ENCODE assay signal across 35 cellular contexts in the genomic region with DNA sequence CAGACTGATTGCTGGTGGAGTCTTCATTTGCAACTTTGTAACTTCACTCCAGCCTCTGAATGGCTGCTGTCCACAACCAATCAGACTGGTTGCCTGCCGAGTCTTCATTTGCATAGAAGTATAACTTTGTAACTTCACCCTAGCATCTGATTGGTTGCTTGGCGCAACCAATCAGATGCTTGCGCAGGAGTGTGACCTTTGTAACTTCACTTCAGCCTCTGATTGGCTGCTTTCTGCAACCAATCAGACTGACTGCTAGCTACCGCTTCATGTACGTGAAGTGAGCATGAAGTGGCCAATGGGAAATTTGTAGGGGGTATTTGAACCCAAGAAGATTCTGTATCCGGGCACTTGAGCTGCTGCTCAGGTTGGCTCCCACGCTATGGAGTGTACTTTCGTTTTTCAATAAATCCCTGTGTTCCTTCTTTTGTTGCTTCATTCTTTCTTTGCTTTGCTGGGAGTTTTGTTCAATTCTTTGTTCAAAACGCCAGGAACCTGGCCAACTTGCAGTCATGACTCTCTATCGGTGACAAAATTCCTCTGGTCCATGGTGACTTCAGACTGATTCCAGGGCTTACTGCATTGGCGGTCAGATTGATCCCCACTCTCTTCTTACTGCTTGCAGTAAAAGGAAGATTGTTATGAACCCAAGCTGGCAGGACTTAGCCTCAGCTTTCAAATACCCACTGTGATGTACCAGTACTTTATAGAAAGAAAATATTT. TPM values are rescaled to one million over a fixed set of nuclear protein-coding genes. Genes with fewer than 3 reads are reported as not detected.
DNase-seq lines count a peak whose midpoint lies in the region; TF ChIP-seq lines count a peak whose summit lies in the region.
"Had no signal": no experiment of that assay in that cellular context is flagged by ENCODE, and none has a peak within 500 bp of the region (broad histone marks: within the 10 kb centered on the region; RNA-seq: fewer than 3 reads in every experiment).

No MANE protein-coding gene starts in this region.

- H3K79me2 ChIP-seq in ACC112 (ENCODE audit: control insufficient read depth, insufficient read depth, low read length, unreplicated experiment) = no peaks in the 10 kb centered on the region
- H3K79me2 ChIP-seq in trophoblast cell (ENCODE audit: control insufficient read depth, insufficient read depth, low read length, poor library complexity) = no peaks in the 10 kb centered on the region

- no peak overlapping the region for H3K23ac ChIP-seq in trophoblast cell (ENCODE audit: low read length)

- H2AFZ ChIP-seq in ACC112 (ENCODE audit: low read length, unreplicated experiment) (no peak overlapping the region), trophoblast cell (ENCODE audit: insufficient read depth, low read length, poor library complexity) (no peak overlapping the region)

- H3K9ac ChIP-seq in adipocyte (ENCODE audit: low read length) (no peak overlapping the region), trophoblast cell (ENCODE audit: low read length) (no peak overlapping the region)

- intact Hi-C loops in esophagus muscularis mucosa (cut with DNase I) = no loop called here

- no peak overlapping the region for H3K4ac ChIP-seq in trophoblast cell (ENCODE audit: low read depth, low read length)

- H3K14ac ChIP-seq in trophoblast cell (ENCODE audit: low read length) = no peak overlapping the region

- H3K9me3 ChIP-seq in adipocyte (ENCODE audit: control insufficient read depth, low read length) (no peaks in the 10 kb centered on the region), trophoblast cell (ENCODE audit: insufficient read depth, low read depth, low read length) (no peaks in the 10 kb centered on the region), esophagus muscularis mucosa (no peaks in the 10 kb centered on the region)
- H3K9me3 ChIP-seq: HAP-1, MG63, spleen, thyroid gland had no signal

- no peak for TF ChIP-seq CTCF in esophagus muscularis mucosa (IDR thresholded peaks at IDR 0.05)

- no peak overlapping the region for H2AK5ac ChIP-seq in trophoblast cell (ENCODE audit: low read length)

- no peak overlapping the region for H4K12ac ChIP-seq in trophoblast cell (ENCODE audit: low read depth, low read length)

- TF ChIP-seq POLR2A in esophagus muscularis mucosa (IDR thresholded peaks at IDR 0.05; ENCODE audit: low read depth) = no peak

- H4K91ac ChIP-seq in trophoblast cell (ENCODE audit: low read depth, low read length) = no peak overlapping the region

- H3K4me1 ChIP-seq in ACC112 (ENCODE audit: control insufficient read depth, insufficient read depth, low read length, unreplicated experiment) (no peaks in the 10 kb centered on the region), adipocyte (ENCODE audit: control insufficient read depth, insufficient read depth, low read length) (peaks cover 14% of the 10 kb centered on the region), trophoblast cell (ENCODE audit: control insufficient read depth in 1 of 2, insufficient read depth in 2 of 2, low read length in 2 of 2) (no peaks in the 10 kb centered on the region), esophagus muscularis mucosa (peaks cover 0 to 15% (median 12%) of the 10 kb centered on the region in 4 donors)
- H3K4me1 ChIP-seq: HAP-1, spleen, thyroid gland had no signal

- H3K27me3 ChIP-seq in ACC112 (ENCODE audit: insufficient read depth, low read length) (no peaks in the 10 kb centered on the region), adipocyte (replicated peaks; ENCODE audit: control insufficient read depth, insufficient read depth, low read length) (no peaks in the 10 kb centered on the region), trophoblast cell (ENCODE audit: insufficient read depth, low read length) (no peaks in the 10 kb centered on the region), esophagus muscularis mucosa (no peaks in the 10 kb centered on the region)
- H3K27me3 ChIP-seq: cardiac muscle cell, MG63, thyroid gland had no signal

- no peak for DNase-seq in adipocyte (ENCODE audit: low read depth)
- peak; percentile 9 for DNase-seq in iris pigment epithelial cell (ENCODE audit: low read depth)
- DNase-seq in pons (ENCODE audit: low spot score) = peak; percentile 12
- DNase-seq in trophoblast cell = no peak
- DNase-seq in activated CD4-positive, alpha-beta T cell treated with anti-CD3 and anti-CD28 coated beads for 4 hours = no peak
- DNase-seq in esophagus muscularis mucosa (ENCODE audit: extremely low spot score) = no peak
- DNase-seq in DMS79 (lab: John Stamatoyannopoulos, UW) = no peak
- DNase-seq: activated CD4-positive, alpha-beta T cell treated with anti-CD3 and anti-CD28 coated beads for 36 hours; activated T-cell treated with anti-CD3 and anti-CD28 coated beads for 4 hours; DMS153; effector memory CD4-positive, alpha-beta T cell; KBM-7; left ventricle myocardium superior; MG63; natural killer cell; NCI-H1105 treated with DMSO at 0.1 percent for 48 hours; NCI-H2029; NCI-H526 treated with DMSO at 0.1 percent for 48 hours; occipital lobe; SHP77; spleen; stimulated activated CD4-positive, alpha-beta T cell treated with anti-CD3 and anti-CD28 coated beads, Interleukin-2, amount 100 ng/mL, for 24 hours; T-helper 9 cell; thyroid gland had no signal

- H3K4me3 ChIP-seq in ACC112 (ENCODE audit: low read depth, low read length) (peak overlapping the region; percentile 39), adipocyte (ENCODE audit: low read length) (peak overlapping the region; percentile 51), trophoblast cell (ENCODE audit: low read depth, low read length) (no peak overlapping the region), esophagus muscularis mucosa (no peak overlapping the region)
- H3K4me3 ChIP-seq: cardiac muscle cell, coronary artery, HAP-1, MG63, spleen, thyroid gland had no signal

- H3K79me1 ChIP-seq in trophoblast cell (ENCODE audit: low read length) = no peaks in the 10 kb centered on the region

- H3K36me3 ChIP-seq in ACC112 (ENCODE audit: insufficient read depth, low read length) (no peaks in the 10 kb centered on the region), adipocyte (ENCODE audit: control insufficient read depth, insufficient read depth, low read length, severe bottlenecking) (no peaks in the 10 kb centered on the region), trophoblast cell (ENCODE audit: control insufficient read depth in 1 of 2, insufficient read depth in 2 of 2, low read length in 2 of 2) (no peaks in the 10 kb centered on the region), esophagus muscularis mucosa (no peaks in the 10 kb centered on the region)
- H3K36me3 ChIP-seq: cardiac muscle cell, HAP-1, MG63, spleen, thyroid gland had no signal

- no peak for TF ChIP-seq EP300 in esophagus muscularis mucosa (IDR thresholded peaks at IDR 0.05)

- no peak overlapping the region for H2BK120ac ChIP-seq in trophoblast cell (ENCODE audit: insufficient read depth, low read length, poor library complexity)

- no peak overlapping the region for H2BK12ac ChIP-seq in trophoblast cell (ENCODE audit: low read length)

- no peak overlapping the region for H2BK5ac ChIP-seq in trophoblast cell (ENCODE audit: low read depth, low read length, poor library complexity)

- H3K27ac ChIP-seq in ACC112 (ENCODE audit: low read depth, low read length) (no peak overlapping the region), trophoblast cell (ENCODE audit: low read depth, low read length) (no peak overlapping the region), esophagus muscularis mucosa (replicated peaks in 1 of 4) (peak overlapping the region in 1 of 4 donors; percentile 22)
- H3K27ac ChIP-seq: cardiac muscle cell, coronary artery, epithelial cell of prostate, spleen, thyroid gland, VCaP had no signal

- WGBS in trophoblast cell (ENCODE audit: extremely low coverage, insufficient coverage, insufficient read length) = no CpG with 5 or more reads among the region's 11 CpGs
- 79% methylated on average over 11 of the region's 11 CpGs for WGBS in esophagus muscularis mucosa

- no peak overlapping the region for H4K8ac ChIP-seq in trophoblast cell (ENCODE audit: low read depth, low read length)

- no peak overlapping the region for H3K4me2 ChIP-seq in trophoblast cell (ENCODE audit: low read length)

- no peak overlapping the region for H3K18ac ChIP-seq in trophoblast cell (ENCODE audit: low read length)

RNA-seq across cellular contexts. Expression of gene FGG, which starts 46.4 kb away (rescaled TPM):
- polyA plus RNA-seq in trophoblast cell (2013) = 0.03 and 0.06 TPM in 2 replicates
- not detected for total RNA-seq in esophagus muscularis mucosa
- total RNA-seq: A673; activated CD4-positive, alpha-beta T cell treated with anti-CD3 and anti-CD28 coated beads for 36 hours; activated T-helper 2 cell treated with anti-CD3 and anti-CD28 coated beads, Interferon-gamma antibody, Interleukin-2, Interleukin-4, amounts not matched to agents 10 μg/mL and 5 μg/mL and 100 μg/mL, durations not matched to agents 14 hours and 24 hours and 36 hours; cardiac muscle cell; fibroblast of villous mesenchyme; G401; left ventricle myocardium superior; natural killer cell; thyroid gland had no signal
- polyA plus RNA-seq: BJ had no signal

Comparison
In these comparisons a context has a peak if more than half of its experiments do, and no peak if none do; other contexts are left out.
1. H3K4me3 ChIP-seq: peak in ACC112 (single experiment) and adipocyte (single experiment); none in trophoblast cell (single experiment) and esophagus muscularis mucosa (0 of 4).
2. DNase-seq: peak in iris pigment epithelial cell (single experiment) and pons (single experiment); none in adipocyte (single experiment), trophoblast cell (0 of 2), activated CD4-positive, alpha-beta T cell treated with anti-CD3 and anti-CD28 coated beads for 4 hours (0 of 2), esophagus muscularis mucosa (single experiment) and DMS79 (single experiment).